8 cellular contexts compared by ENCODE assay signal in genomic region chr21:42614391-42614790, GRCh38. TPM values are rescaled to one million over a fixed set of nuclear protein-coding genes. Genes with fewer than 3 reads are reported as not detected.
DNase-seq lines count a peak whose midpoint lies in the region; ATAC-seq and TF ChIP-seq lines count a peak whose summit lies in the region.
"Had no signal": no experiment of that assay in that cellular context is flagged by ENCODE, and none has a peak within 500 bp of the region (broad histone marks: within the 10 kb centered on the region; RNA-seq: fewer than 3 reads in every experiment).

No MANE protein-coding gene starts in this region.

- H3F3A ChIP-seq in PC-9 (ENCODE audit: insufficient read depth, low read depth) = peaks cover 4% of the 10 kb centered on the region; the same call in 1 of the 2 replicates

- no peak overlapping the region for H3K27ac Mint-ChIP-seq in central memory CD8-positive, alpha-beta T cell (ENCODE audit: low read depth)

- CTCF ChIA-PET in PC-9 (lab: Charles Lee) = no interaction called here

- H3K79me2 ChIP-seq in PC-9 (ENCODE audit: low read depth) = no peaks in the 10 kb centered on the region

- POLR2A ChIA-PET in PC-9 (lab: Charles Lee; ENCODE audit: unreplicated experiment) = no interaction called here

- H3K4me1 Mint-ChIP-seq in central memory CD8-positive, alpha-beta T cell = peaks cover 5% of the 10 kb centered on the region

- BruUV-seq in PC-9 (replicated peaks; lab: Mats Ljungman, UMichigan) = no TSS peak

- no peaks in the 10 kb centered on the region for H3K9me3 Mint-ChIP-seq in central memory CD8-positive, alpha-beta T cell

- peaks cover 12% of the 10 kb centered on the region for H3K27me3 Mint-ChIP-seq in central memory CD8-positive, alpha-beta T cell

- no peak overlapping the region for H2AFZ ChIP-seq in PC-9

- H3K27me3 ChIP-seq in PC-9 (ENCODE audit: insufficient read depth, low read depth) = peaks cover 13% of the 10 kb centered on the region

- H3K9me2 ChIP-seq in PC-9 (ENCODE audit: insufficient read depth) = no peaks in the 10 kb centered on the region
- H3K9me2 ChIP-seq: SK-N-SH had no signal

- H3K4me1 ChIP-seq in PC-9 (replicated peaks; ENCODE audit: insufficient read depth) = no peaks in the 10 kb centered on the region

- H4K20me1 ChIP-seq in PC-9 (ENCODE audit: insufficient read depth) = no peaks in the 10 kb centered on the region

- H3K36me3 ChIP-seq in PC-9 (ENCODE audit: low read depth) = no peaks in the 10 kb centered on the region

- no peaks in the 10 kb centered on the region for H3K9me3 ChIP-seq in PC-9 (ENCODE audit: insufficient read depth, low read depth)
- H3K9me3 ChIP-seq: SK-N-SH had no signal

- H3K4me2 ChIP-seq in PC-9 = peak overlapping the region; percentile 39; the same call in 1 of the 2 replicates
- H3K4me2 ChIP-seq: SK-N-SH had no signal

- no peaks in the 10 kb centered on the region for H3K36me3 Mint-ChIP-seq in central memory CD8-positive, alpha-beta T cell (ENCODE audit: insufficient read depth)

- no peak overlapping the region for H3K4me3 ChIP-seq in PC-9

- ATAC-seq in central memory CD8-positive, alpha-beta T cell (replicated peaks; ENCODE audit: extremely low read depth, poor library complexity, severe bottlenecking) = peak; percentile 64
- ATAC-seq in GM21825 (IDR thresholded peaks at IDR 0.05; ENCODE audit: unreplicated experiment) (no peak), HG03095 (IDR thresholded peaks at IDR 0.05; ENCODE audit: unreplicated experiment) (no peak)

- H3K4me3 Mint-ChIP-seq in central memory CD8-positive, alpha-beta T cell = no peak overlapping the region

- H3K27ac ChIP-seq in PC-9 = no peak overlapping the region

- TF ChIP-seq CTCF in PC-9 (conservative IDR thresholded peaks at IDR 0.05) = no peak

- DNase-seq in PC-9 = no peak
- peak; percentile 56 to 59 for DNase-seq in activated CD4-positive, alpha-beta T cell treated with anti-CD3 and anti-CD28 coated beads, Interleukin-2, amount 50 U/mL, for 48 hours
- DNase-seq in central memory CD8-positive, alpha-beta T cell (ENCODE audit: low spot score in 2 of 2) = peak in 1 of 2 donors; percentile 26
- DNase-seq in stimulated activated CD4-positive, alpha-beta T cell treated with anti-CD3 and anti-CD28 coated beads, Interleukin-4, amount 100 ng/mL, for 24 hours = peak; percentile 47
- no peak for DNase-seq in NCI-H128 (lab: John Stamatoyannopoulos, UW; ENCODE audit: unreplicated experiment)

- intact Hi-C loops in PC-9 (cut with micrococcal nuclease; ENCODE audit: unreplicated experiment) = no loop called here

RNA-seq across cellular contexts. Expression of gene PDE9A, which starts 39.0 kb away (rescaled TPM):
- 8.4 and 9.4 TPM in 2 replicates for total RNA-seq in PC-9 (2021)

Comparison
In these comparisons a context has a peak if more than half of its experiments do, and no peak if none do; other contexts are left out.
1. DNase-seq: peak in activated CD4-positive, alpha-beta T cell treated with anti-CD3 and anti-CD28 coated beads, Interleukin-2, amount 50 U/mL, for 48 hours (2 of 2) and stimulated activated CD4-positive, alpha-beta T cell treated with anti-CD3 and anti-CD28 coated beads, Interleukin-4, amount 100 ng/mL, for 24 hours (single experiment); none in PC-9 (0 of 2) and NCI-H128 (single experiment).